In the genomic region with DNA sequence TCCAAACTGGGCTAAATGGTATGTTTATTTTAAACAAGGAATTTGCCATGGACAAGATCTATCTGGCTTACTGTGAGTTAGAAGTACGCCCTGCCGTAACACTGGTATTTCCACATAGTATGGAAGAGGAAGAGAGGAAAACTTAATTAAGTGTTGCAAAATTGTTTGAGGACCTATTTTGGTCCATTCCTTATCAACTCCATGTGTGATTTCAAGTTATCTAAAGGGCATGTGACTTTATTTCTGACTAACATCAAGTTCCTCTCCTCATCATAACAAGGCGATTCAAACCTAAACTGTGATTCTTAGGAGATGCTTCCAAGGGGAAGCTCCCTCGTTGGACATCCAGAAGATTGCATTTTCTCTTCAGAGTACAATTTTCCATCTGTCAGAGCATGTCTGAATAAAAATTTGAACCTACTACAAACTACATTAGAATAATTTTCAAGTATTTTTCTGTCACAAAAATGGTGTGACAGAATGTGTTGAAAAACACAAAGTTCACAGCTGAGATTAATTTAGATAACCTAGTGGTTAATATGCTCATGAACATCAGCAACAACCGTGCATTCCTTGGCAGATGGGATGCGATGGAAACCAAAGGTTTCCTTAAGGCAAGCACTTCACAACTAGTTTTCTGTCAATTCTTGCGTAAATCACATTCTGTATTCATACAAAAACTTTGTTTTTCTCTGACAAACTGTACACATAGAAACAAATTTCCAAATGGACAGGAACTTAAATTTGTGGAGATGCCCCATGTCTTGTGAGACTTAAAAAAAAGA, we compare ENCODE assay signal across 2 cellular contexts.
TF ChIP-seq lines count a peak whose summit lies in the region.

No MANE protein-coding gene starts in this region.

TF ChIP-seq in SK-N-SH, 30 proteins besides CTCF, POLR2A, EP300 and RAD21:
- TF ChIP-seq REST (IDR thresholded peaks at IDR 0.05; ENCODE audit: low read depth, low read length) (no peak), SIN3A (IDR thresholded peaks at IDR 0.05; ENCODE audit: borderline replicate concordance, low read depth, low read length) (no peak), FOXM1 (IDR thresholded peaks at IDR 0.05; ENCODE audit: low read depth) (no peak), SMC3 (IDR thresholded peaks at IDR 0.05; ENCODE audit: low read depth, low read length) (no peak), IRF3 (IDR thresholded peaks at IDR 0.05; ENCODE audit: low read depth, low read length) (no peak), FOSL2 (IDR thresholded peaks at IDR 0.05; ENCODE audit: borderline replicate concordance, low read depth) (no peak), TAF1 (IDR thresholded peaks at IDR 0.05; ENCODE audit: borderline replicate concordance, low read depth, low read length) (no peak), NFIC (IDR thresholded peaks at IDR 0.05; ENCODE audit: borderline replicate concordance) (no peak), CHD2 (IDR thresholded peaks at IDR 0.05; ENCODE audit: low read length, partially characterized antibody) (no peak), RFX5 (IDR thresholded peaks at IDR 0.05; ENCODE audit: low read length) (no peak), JUND (IDR thresholded peaks at IDR 0.05) (no peak), USF2 (IDR thresholded peaks at IDR 0.05; ENCODE audit: borderline replicate concordance, low read depth, low read length) (no peak), GABPA (IDR thresholded peaks at IDR 0.05; ENCODE audit: low read depth) (no peak), POLR2AphosphoS5 (IDR thresholded peaks at IDR 0.05; ENCODE audit: low read depth, low read length) (no peak), TCF12 (IDR thresholded peaks at IDR 0.05) (no peak), MXI1 (IDR thresholded peaks at IDR 0.05; ENCODE audit: low read depth, low read length) (no peak), EZH2phosphoT487 (IDR thresholded peaks at IDR 0.05; ENCODE audit: borderline replicate concordance, low read depth) (no peak)
- TF ChIP-seq, protein P1, sequence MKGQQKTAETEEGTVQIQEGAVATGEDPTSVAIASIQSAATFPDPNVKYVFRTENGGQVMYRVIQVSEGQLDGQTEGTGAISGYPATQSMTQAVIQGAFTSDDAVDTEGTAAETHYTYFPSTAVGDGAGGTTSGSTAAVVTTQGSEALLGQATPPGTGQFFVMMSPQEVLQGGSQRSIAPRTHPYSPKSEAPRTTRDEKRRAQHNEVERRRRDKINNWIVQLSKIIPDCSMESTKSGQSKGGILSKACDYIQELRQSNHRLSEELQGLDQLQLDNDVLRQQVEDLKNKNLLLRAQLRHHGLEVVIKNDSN (IDR thresholded peaks at IDR 0.05; ENCODE audit: borderline replicate concordance, low read depth) = no peak
- TF ChIP-seq, protein P2, sequence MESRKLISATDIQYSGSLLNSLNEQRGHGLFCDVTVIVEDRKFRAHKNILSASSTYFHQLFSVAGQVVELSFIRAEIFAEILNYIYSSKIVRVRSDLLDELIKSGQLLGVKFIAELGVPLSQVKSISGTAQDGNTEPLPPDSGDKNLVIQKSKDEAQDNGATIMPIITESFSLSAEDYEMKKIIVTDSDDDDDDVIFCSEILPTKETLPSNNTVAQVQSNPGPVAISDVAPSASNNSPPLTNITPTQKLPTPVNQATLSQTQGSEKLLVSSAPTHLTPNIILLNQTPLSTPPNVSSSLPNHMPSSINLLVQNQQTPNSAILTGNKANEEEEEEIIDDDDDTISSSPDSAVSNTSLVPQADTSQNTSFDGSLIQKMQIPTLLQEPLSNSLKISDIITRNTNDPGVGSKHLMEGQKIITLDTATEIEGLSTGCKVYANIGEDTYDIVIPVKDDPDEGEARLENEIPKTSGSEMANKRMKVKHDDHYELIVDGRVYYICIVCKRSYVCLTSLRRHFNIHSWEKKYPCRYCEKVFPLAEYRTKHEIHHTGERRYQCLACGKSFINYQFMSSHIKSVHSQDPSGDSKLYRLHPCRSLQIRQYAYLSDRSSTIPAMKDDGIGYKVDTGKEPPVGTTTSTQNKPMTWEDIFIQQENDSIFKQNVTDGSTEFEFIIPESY (IDR thresholded peaks at IDR 0.05; ENCODE audit: borderline replicate concordance, low read depth) = no peak

TF ChIP-seq in SK-N-SH treated with all-trans-retinoic acid at 6 μM for 48 hours, 23 proteins besides CTCF, POLR2A, EP300 and RAD21 (continued from another document):
- TF ChIP-seq, protein P3, sequence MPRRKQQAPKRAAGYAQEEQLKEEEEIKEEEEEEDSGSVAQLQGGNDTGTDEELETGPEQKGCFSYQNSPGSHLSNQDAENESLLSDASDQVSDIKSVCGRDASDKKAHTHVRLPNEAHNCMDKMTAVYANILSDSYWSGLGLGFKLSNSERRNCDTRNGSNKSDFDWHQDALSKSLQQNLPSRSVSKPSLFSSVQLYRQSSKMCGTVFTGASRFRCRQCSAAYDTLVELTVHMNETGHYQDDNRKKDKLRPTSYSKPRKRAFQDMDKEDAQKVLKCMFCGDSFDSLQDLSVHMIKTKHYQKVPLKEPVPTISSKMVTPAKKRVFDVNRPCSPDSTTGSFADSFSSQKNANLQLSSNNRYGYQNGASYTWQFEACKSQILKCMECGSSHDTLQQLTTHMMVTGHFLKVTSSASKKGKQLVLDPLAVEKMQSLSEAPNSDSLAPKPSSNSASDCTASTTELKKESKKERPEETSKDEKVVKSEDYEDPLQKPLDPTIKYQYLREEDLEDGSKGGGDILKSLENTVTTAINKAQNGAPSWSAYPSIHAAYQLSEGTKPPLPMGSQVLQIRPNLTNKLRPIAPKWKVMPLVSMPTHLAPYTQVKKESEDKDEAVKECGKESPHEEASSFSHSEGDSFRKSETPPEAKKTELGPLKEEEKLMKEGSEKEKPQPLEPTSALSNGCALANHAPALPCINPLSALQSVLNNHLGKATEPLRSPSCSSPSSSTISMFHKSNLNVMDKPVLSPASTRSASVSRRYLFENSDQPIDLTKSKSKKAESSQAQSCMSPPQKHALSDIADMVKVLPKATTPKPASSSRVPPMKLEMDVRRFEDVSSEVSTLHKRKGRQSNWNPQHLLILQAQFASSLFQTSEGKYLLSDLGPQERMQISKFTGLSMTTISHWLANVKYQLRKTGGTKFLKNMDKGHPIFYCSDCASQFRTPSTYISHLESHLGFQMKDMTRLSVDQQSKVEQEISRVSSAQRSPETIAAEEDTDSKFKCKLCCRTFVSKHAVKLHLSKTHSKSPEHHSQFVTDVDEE (CRISPR knock-in tag; IDR thresholded peaks at IDR 0.05) = no peak
- TF ChIP-seq ZC3H10 (CRISPR knock-in tag; IDR thresholded peaks at IDR 0.05) = no peak
- TF ChIP-seq CSDC2 (CRISPR knock-in tag; IDR thresholded peaks at IDR 0.05) = no peak
- TF ChIP-seq BACH2 (CRISPR knock-in tag; IDR thresholded peaks at IDR 0.05; ENCODE audit: borderline replicate concordance) = no peak
- TF ChIP-seq RARB (CRISPR knock-in tag; IDR thresholded peaks at IDR 0.05) = no peak
- TF ChIP-seq, protein P4, sequence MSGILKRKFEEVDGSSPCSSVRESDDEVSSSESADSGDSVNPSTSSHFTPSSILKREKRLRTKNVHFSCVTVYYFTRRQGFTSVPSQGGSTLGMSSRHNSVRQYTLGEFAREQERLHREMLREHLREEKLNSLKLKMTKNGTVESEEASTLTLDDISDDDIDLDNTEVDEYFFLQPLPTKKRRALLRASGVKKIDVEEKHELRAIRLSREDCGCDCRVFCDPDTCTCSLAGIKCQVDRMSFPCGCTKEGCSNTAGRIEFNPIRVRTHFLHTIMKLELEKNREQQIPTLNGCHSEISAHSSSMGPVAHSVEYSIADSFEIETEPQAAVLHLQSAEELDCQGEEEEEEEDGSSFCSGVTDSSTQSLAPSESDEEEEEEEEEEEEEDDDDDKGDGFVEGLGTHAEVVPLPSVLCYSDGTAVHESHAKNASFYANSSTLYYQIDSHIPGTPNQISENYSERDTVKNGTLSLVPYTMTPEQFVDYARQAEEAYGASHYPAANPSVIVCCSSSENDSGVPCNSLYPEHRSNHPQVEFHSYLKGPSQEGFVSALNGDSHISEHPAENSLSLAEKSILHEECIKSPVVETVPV (CRISPR knock-in tag; IDR thresholded peaks at IDR 0.05) = no peak
